ENCODE assay signal across 11 cellular contexts in the genomic region with DNA sequence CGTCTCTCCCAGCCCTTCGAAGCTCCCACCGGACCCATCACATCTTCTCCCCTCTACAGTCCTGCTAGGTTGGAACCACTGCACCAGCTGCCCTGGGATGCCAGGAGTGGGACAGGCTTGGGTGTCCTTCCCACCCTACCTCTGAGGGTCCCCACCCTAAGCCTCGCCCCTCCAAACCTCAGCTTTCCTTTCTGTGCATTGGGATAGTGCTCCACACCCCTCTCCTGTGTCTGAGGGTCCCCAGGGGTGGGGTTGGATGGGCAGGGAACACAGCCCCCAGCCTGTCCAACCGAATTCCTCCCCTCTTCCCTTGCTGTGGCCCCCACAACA. TPM values are rescaled to one million over a fixed set of nuclear protein-coding genes. Genes with fewer than 3 reads are reported as not detected.
A peak's percentile ranks its signal among the peaks of the same experiment; 100 is the strongest.
DNase-seq lines count a peak whose midpoint lies in the region; ATAC-seq and TF ChIP-seq lines count a peak whose summit lies in the region.
"Had no signal": no experiment of that assay in that cellular context is flagged by ENCODE, and none has a peak within 500 bp of the region (broad histone marks: within the 10 kb centered on the region; RNA-seq: fewer than 3 reads in every experiment).

No MANE protein-coding gene starts in this region.

- no peak for DNase-seq in T-helper 2 cell treated with Interferon-gamma antibody and Interleukin-4, amounts not matched to agents 5 μg/mL and 100 μg/mL, for 36 hours (ENCODE audit: low spot score)
- DNase-seq in T-helper 2 cell (no peak), right lobe of liver (peak in 1 of 3 donors; percentile 53), NCI-H1092 (lab: John Stamatoyannopoulos, UW) (no peak), SIG-M5 treated with dmso at 0.1 percent for 504 hours (lab: John Stamatoyannopoulos, UW; ENCODE audit: unreplicated experiment) (no peak)
- no peak for DNase-seq in activated T-helper 2 cell treated with anti-CD3 and anti-CD28 coated beads, Interferon-gamma antibody, Interleukin-2, Interleukin-4, amounts not matched to agents 10 μg/mL and 5 μg/mL and 100 μg/mL, durations not matched to agents 14 hours and 24 hours and 36 hours (ENCODE audit: low spot score)
- DNase-seq: HCEC 1CT, SIG-M5 had no signal

- TF ChIP-seq CTCF in right lobe of liver (IDR thresholded peaks at IDR 0.05): no peak

- peaks cover 26% of the 10 kb centered on the region for H3K36me3 Mint-ChIP-seq in T-helper 2 cell treated with Interferon-gamma antibody and Interleukin-4, amounts not matched to agents 5 μg/mL and 100 μg/mL, for 36 hours (ENCODE audit: low read depth)
- peaks cover 25% of the 10 kb centered on the region for H3K36me3 Mint-ChIP-seq in activated T-helper 2 cell treated with anti-CD3 and anti-CD28 coated beads, Interferon-gamma antibody, Interleukin-2, Interleukin-4, amounts not matched to agents 10 μg/mL and 5 μg/mL and 100 μg/mL, durations not matched to agents 14 hours and 24 hours and 36 hours (ENCODE audit: low read depth)

- intact Hi-C loops in activated T-helper 2 cell treated with anti-CD3 and anti-CD28 coated beads, Interferon-gamma antibody, Interleukin-2, Interleukin-4, amounts not matched to agents 10 μg/mL and 5 μg/mL and 100 μg/mL, durations not matched to agents 14 hours and 24 hours and 36 hours (cut with micrococcal nuclease): loop anchor here (2.0 kb wide), 1 partner anchor 432 kb away; the partner anchor contains the start of genes BLOC1S3 and TRAPPC6A
- intact Hi-C loops in right lobe of liver (cut with DNase I): no loop called here

- no peaks in the 10 kb centered on the region for H3K9me3 Mint-ChIP-seq in T-helper 2 cell treated with Interferon-gamma antibody and Interleukin-4, amounts not matched to agents 5 μg/mL and 100 μg/mL, for 36 hours
- H3K9me3 Mint-ChIP-seq in activated T-helper 2 cell treated with anti-CD3 and anti-CD28 coated beads, Interferon-gamma antibody, Interleukin-2, Interleukin-4, amounts not matched to agents 10 μg/mL and 5 μg/mL and 100 μg/mL, durations not matched to agents 14 hours and 24 hours and 36 hours: no peaks in the 10 kb centered on the region

- H3K9ac ChIP-seq in stomach smooth muscle (ENCODE audit: low read length in 2 of 2): peak overlapping the region in 1 of 2 donors; percentile 70

- H3K4me3 ChIP-seq in right lobe of liver (peak overlapping the region in 1 of 3 donors; percentile 84), stomach smooth muscle (ENCODE audit: low read length in 2 of 2) (peak overlapping the region; percentile 44 to 79)

- ATAC-seq in right lobe of liver: no peak
- no peak for ATAC-seq in HG02852 (IDR thresholded peaks at IDR 0.05; ENCODE audit: unreplicated experiment)

- peaks cover 4% of the 10 kb centered on the region for H3K27me3 Mint-ChIP-seq in T-helper 2 cell treated with Interferon-gamma antibody and Interleukin-4, amounts not matched to agents 5 μg/mL and 100 μg/mL, for 36 hours (ENCODE audit: low read depth)
- H3K27me3 Mint-ChIP-seq in activated T-helper 2 cell treated with anti-CD3 and anti-CD28 coated beads, Interferon-gamma antibody, Interleukin-2, Interleukin-4, amounts not matched to agents 10 μg/mL and 5 μg/mL and 100 μg/mL, durations not matched to agents 14 hours and 24 hours and 36 hours (ENCODE audit: low read depth): peaks cover 3% of the 10 kb centered on the region

- H3K4me3 Mint-ChIP-seq in T-helper 2 cell treated with Interferon-gamma antibody and Interleukin-4, amounts not matched to agents 5 μg/mL and 100 μg/mL, for 36 hours: peak overlapping the region; percentile 90
- H3K4me3 Mint-ChIP-seq in activated T-helper 2 cell treated with anti-CD3 and anti-CD28 coated beads, Interferon-gamma antibody, Interleukin-2, Interleukin-4, amounts not matched to agents 10 μg/mL and 5 μg/mL and 100 μg/mL, durations not matched to agents 14 hours and 24 hours and 36 hours (ENCODE audit: low read depth): peak overlapping the region; percentile 92

- H3K4me1 Mint-ChIP-seq in T-helper 2 cell treated with Interferon-gamma antibody and Interleukin-4, amounts not matched to agents 5 μg/mL and 100 μg/mL, for 36 hours (ENCODE audit: low read depth): peaks cover 38% of the 10 kb centered on the region
- H3K4me1 Mint-ChIP-seq in activated T-helper 2 cell treated with anti-CD3 and anti-CD28 coated beads, Interferon-gamma antibody, Interleukin-2, Interleukin-4, amounts not matched to agents 10 μg/mL and 5 μg/mL and 100 μg/mL, durations not matched to agents 14 hours and 24 hours and 36 hours (ENCODE audit: low read depth): peaks cover 41% of the 10 kb centered on the region

- peak overlapping the region; percentile 72 for H3K27ac Mint-ChIP-seq in T-helper 2 cell treated with Interferon-gamma antibody and Interleukin-4, amounts not matched to agents 5 μg/mL and 100 μg/mL, for 36 hours
- peak overlapping the region; percentile 65 for H3K27ac Mint-ChIP-seq in activated T-helper 2 cell treated with anti-CD3 and anti-CD28 coated beads, Interferon-gamma antibody, Interleukin-2, Interleukin-4, amounts not matched to agents 10 μg/mL and 5 μg/mL and 100 μg/mL, durations not matched to agents 14 hours and 24 hours and 36 hours

- H3K27ac ChIP-seq in right lobe of liver (peak overlapping the region; percentile 44 to 98 (median 82)), stomach smooth muscle (ENCODE audit: low read length) (peak overlapping the region; percentile 80)

- peaks cover 2 to 75% (median 30%) of the 10 kb centered on the region in 4 donors for H3K4me1 ChIP-seq in right lobe of liver
- H3K4me1 ChIP-seq in stomach smooth muscle (ENCODE audit: control insufficient read depth, insufficient read depth, low read length): peaks cover 56% of the 10 kb centered on the region

- 82% methylated on average over 4 of the region's 5 CpGs for WGBS in right lobe of liver (ENCODE audit: insufficient coverage, low coverage, low lambda C conversion rate, missing lambda C conversion rate)

- H3K36me3 ChIP-seq in right lobe of liver (peaks cover 0 to 6% (median 2%) of the 10 kb centered on the region in 4 donors), stomach smooth muscle (ENCODE audit: control insufficient read depth in 2 of 2, insufficient read depth in 2 of 2, low read length in 2 of 2) (peaks cover 5 to 8% of the 10 kb centered on the region in 2 donors)

- TF ChIP-seq POLR2A in right lobe of liver (IDR thresholded peaks at IDR 0.05): no peak

- H3K27me3 ChIP-seq in right lobe of liver: no peaks in the 10 kb centered on the region
- H3K27me3 ChIP-seq in stomach smooth muscle (ENCODE audit: control insufficient read depth in 1 of 2, insufficient read depth in 2 of 2, low read length in 2 of 2): no peaks in the 10 kb centered on the region

- H3K9me3 ChIP-seq in right lobe of liver (no peaks in the 10 kb centered on the region), stomach smooth muscle (ENCODE audit: control insufficient read depth in 2 of 2, low read length in 2 of 2) (no peaks in the 10 kb centered on the region)

RNA-seq across cellular contexts. Expression of gene BCL3, which starts 1.9 kb away (rescaled TPM):
- total RNA-seq in activated T-helper 2 cell treated with anti-CD3 and anti-CD28 coated beads, Interferon-gamma antibody, Interleukin-2, Interleukin-4, amounts not matched to agents 10 μg/mL and 5 μg/mL and 100 μg/mL, durations not matched to agents 14 hours and 24 hours and 36 hours: 83.5 and 85.2 TPM in 2 replicates
- total RNA-seq in right lobe of liver: 10 to 100 TPM; 24.1 to 95.6 (median 31.3) TPM

RNA-seq across cellular contexts. Expression of gene CBLC, which starts 31.1 kb away (rescaled TPM):
- not detected in 2 replicates for total RNA-seq in activated T-helper 2 cell treated with anti-CD3 and anti-CD28 coated beads, Interferon-gamma antibody, Interleukin-2, Interleukin-4, amounts not matched to agents 10 μg/mL and 5 μg/mL and 100 μg/mL, durations not matched to agents 14 hours and 24 hours and 36 hours
- total RNA-seq in right lobe of liver: 10 to 100 TPM in 5 of 6 experiments, 1 to 10 TPM in 1; 9.8 to 19.4 (median 15.6) TPM
- total RNA-seq: A673 had no signal

RNA-seq across cellular contexts. Expression of gene CEACAM16, which starts 47.6 kb away (rescaled TPM):
- total RNA-seq in activated T-helper 2 cell treated with anti-CD3 and anti-CD28 coated beads, Interferon-gamma antibody, Interleukin-2, Interleukin-4, amounts not matched to agents 10 μg/mL and 5 μg/mL and 100 μg/mL, durations not matched to agents 14 hours and 24 hours and 36 hours: not detected in 2 replicates
- not detected for total RNA-seq in right lobe of liver
- total RNA-seq: A673 had no signal

Comparison
In these comparisons a context has a peak if more than half of its experiments do, and no peak if none do; other contexts are left out.
1. RNA of gene CBLC, which starts 31.1 kb away (total RNA-seq): 9.8 to 19.4 TPM in right lobe of liver; not detected in activated T-helper 2 cell treated with anti-CD3 and anti-CD28 coated beads, Interferon-gamma antibody, Interleukin-2, Interleukin-4, amounts not matched to agents 10 μg/mL and 5 μg/mL and 100 μg/mL, durations not matched to agents 14 hours and 24 hours and 36 hours; every median in the first group is over 10 times any median in the second.